ENCODE assay signal across 8 cellular contexts in genomic region chr6:72182337-72183246, GRCh38.
DNase-seq lines count a peak whose midpoint lies in the region; ATAC-seq and TF ChIP-seq lines count a peak whose summit lies in the region.

No MANE protein-coding gene starts in this region.

- H3K9me2 ChIP-seq in PC-9 (ENCODE audit: insufficient read depth), result no peaks in the 10 kb centered on the region

- TF ChIP-seq CTCF in AG04449 (IDR thresholded peaks at IDR 0.05; ENCODE audit: insufficient read depth, low read length, missing control alignments), result no peak
- no peak for TF ChIP-seq CTCF in PC-9 (conservative IDR thresholded peaks at IDR 0.05)
- TF ChIP-seq CTCF in esophagus muscularis mucosa (IDR thresholded peaks at IDR 0.05), result no peak
- TF ChIP-seq CTCF in nephron (IDR thresholded peaks at IDR 0.05; ENCODE audit: unreplicated experiment in 3 of 3), result no peak

- H3K4me3 ChIP-seq in AG04449 (ENCODE audit: low read depth, low read length) (peak overlapping the region; percentile 60), PC-9 (peak overlapping the region; percentile 46; the same call in 1 of the 2 replicates), esophagus muscularis mucosa (peak overlapping the region; percentile 59 to 64 (median 60))

- no peaks in the 10 kb centered on the region for H3K9me3 ChIP-seq in PC-9 (ENCODE audit: insufficient read depth, low read depth)
- H3K9me3 ChIP-seq in esophagus muscularis mucosa, result no peaks in the 10 kb centered on the region

- H3K27ac ChIP-seq in PC-9, result no peak overlapping the region
- H3K27ac ChIP-seq in esophagus muscularis mucosa (replicated peaks in 1 of 4), result peak overlapping the region in 3 of 4 donors; percentile 34 to 79 (median 70)

- intact Hi-C loops in PC-9 (cut with micrococcal nuclease; ENCODE audit: unreplicated experiment) (no loop called here), esophagus muscularis mucosa (cut with DNase I) (no loop called here)

- H3K4me1 ChIP-seq in PC-9 (replicated peaks; ENCODE audit: insufficient read depth) (no peaks in the 10 kb centered on the region), esophagus muscularis mucosa (peaks cover 4 to 14% (median 10%) of the 10 kb centered on the region in 4 donors)

- ATAC-seq in GM18511 (IDR thresholded peaks at IDR 0.05; ENCODE audit: unreplicated experiment) (peak; percentile 77), HG03095 (IDR thresholded peaks at IDR 0.05; ENCODE audit: unreplicated experiment) (peak; percentile 53), HG03457 (IDR thresholded peaks at IDR 0.05; ENCODE audit: unreplicated experiment) (no peak)

- H3K36me3 ChIP-seq in PC-9 (ENCODE audit: low read depth) (no peaks in the 10 kb centered on the region), esophagus muscularis mucosa (no peaks in the 10 kb centered on the region)

- 9% methylated on average over 33 of the region's 100 CpGs for WGBS in esophagus muscularis mucosa

- CTCF ChIA-PET in AG04449 (lab: Yijun Ruan, JAX) (no interaction called here), PC-9 (lab: Charles Lee) (no interaction called here)

- no peak for TF ChIP-seq POLR2A in esophagus muscularis mucosa (IDR thresholded peaks at IDR 0.05; ENCODE audit: low read depth)

- H3K4me1 Mint-ChIP-seq in nephron, result peaks cover 10% of the 10 kb centered on the region

- H3K4me3 Mint-ChIP-seq in nephron, result peak overlapping the region; percentile 87 to 91 (median 90)

- H3K36me3 Mint-ChIP-seq in nephron (ENCODE audit: low read depth), result no peaks in the 10 kb centered on the region

- no peaks in the 10 kb centered on the region for H3K79me2 ChIP-seq in PC-9 (ENCODE audit: low read depth)

- DNase-seq in AG04449 (ENCODE audit: low read depth, low spot score) (no peak), PC-9 (peak; percentile 35 to 66), esophagus muscularis mucosa (ENCODE audit: extremely low spot score) (no peak)
- no peak for DNase-seq in activated effector memory CD4-positive, alpha-beta T cell treated with Interleukin-2 at 50 U/mL for 16 hours

- no peaks in the 10 kb centered on the region for H3K9me3 Mint-ChIP-seq in nephron

- POLR2A ChIA-PET in AG04449 (lab: Yijun Ruan, JAX) (no interaction called here), PC-9 (lab: Charles Lee; ENCODE audit: unreplicated experiment) (no interaction called here)

- H4K20me1 ChIP-seq in PC-9 (ENCODE audit: insufficient read depth), result no peaks in the 10 kb centered on the region

- H2AFZ ChIP-seq in PC-9, result peak overlapping the region; percentile 67

- H3K4me2 ChIP-seq in PC-9, result peak overlapping the region; percentile 69

- H3K27me3 ChIP-seq in PC-9 (ENCODE audit: insufficient read depth, low read depth) (peaks cover 19% of the 10 kb centered on the region), esophagus muscularis mucosa (peaks cover 0 to 7% (median 1%) of the 10 kb centered on the region in 4 donors)

- TF ChIP-seq EP300 in esophagus muscularis mucosa (IDR thresholded peaks at IDR 0.05), result no peak

- no peak overlapping the region for H3K27ac Mint-ChIP-seq in nephron

- peaks cover 65% of the 10 kb centered on the region for H3K27me3 Mint-ChIP-seq in nephron (ENCODE audit: low read depth)

- no peaks in the 10 kb centered on the region for H3F3A ChIP-seq in PC-9 (ENCODE audit: insufficient read depth, low read depth)

- no TSS peak for BruUV-seq in PC-9 (replicated peaks; lab: Mats Ljungman, UMichigan)

Comparison
In these comparisons a context has a peak if more than half of its experiments do, and no peak if none do; other contexts are left out.
1. DNase-seq: peak in PC-9 (2 of 2); none in AG04449 (single experiment), esophagus muscularis mucosa (single experiment) and activated effector memory CD4-positive, alpha-beta T cell treated with Interleukin-2 at 50 U/mL for 16 hours (single experiment).
2. Peak in every context shown above with its lines, with median percentiles within 50 percentile points of each other: H3K4me3 ChIP-seq.